Comparison of ENCODE assay signal across 15 cellular contexts in genomic region chr13:77374786-77375185, GRCh38. TPM values are rescaled to one million over a fixed set of nuclear protein-coding genes. Genes with fewer than 3 reads are reported as not detected.
DNase-seq lines count a peak whose midpoint lies in the region; ATAC-seq, FAIRE-seq and TF ChIP-seq lines count a peak whose summit lies in the region.
"Had no signal": no experiment of that assay in that cellular context is flagged by ENCODE, and none has a peak within 500 bp of the region (broad histone marks: within the 10 kb centered on the region; RNA-seq: fewer than 3 reads in every experiment).

No MANE protein-coding gene starts in this region.

- CTCF ChIA-PET in GM12878 (lab: Yijun Ruan, JAX), result interaction anchor here (0.7 kb wide), 1 partner anchor 9 kb away, joined by 4 read pairs; no protein-coding TSS in a partner anchor

- DNase-seq in G401 (ENCODE audit: low spot score) (peak; percentile 66), GM12878 (ENCODE audit: low read depth, low spot score) (no peak), left lung (no peak), NCI-H1930 (lab: John Stamatoyannopoulos, UW) (no peak), NCI-H82 (lab: John Stamatoyannopoulos, UW) (no peak)
- DNase-seq: activated CD4-positive, alpha-beta T cell treated with anti-CD3 and anti-CD28 coated beads, Interleukin-2, amount 50 U/mL, for 1 hour; activated gamma-delta T cell treated with Interleukin-2 at 50 U/mL for 16 hours; DND-41; KBM-7; mesendoderm; NCI-H2081 treated with DMSO at 0.1 percent for 48 hours had no signal

- ATAC-seq in GM18909 (IDR thresholded peaks at IDR 0.05; ENCODE audit: poor library complexity, unreplicated experiment) (peak; percentile 76), HG03196 (IDR thresholded peaks at IDR 0.05; ENCODE audit: unreplicated experiment) (peak; percentile 61), GM12878 (peak; percentile 83), left lung (no peak), GM19395 (IDR thresholded peaks at IDR 0.05; ENCODE audit: unreplicated experiment) (no peak)

- no peak overlapping the region for H3K9ac ChIP-seq in GM12878 (ENCODE audit: control insufficient read depth, insufficient read depth, low read length)

- no peaks in the 10 kb centered on the region for H3K36me3 ChIP-seq in GM12878 (ENCODE audit: control insufficient read depth in 2 of 2, insufficient read depth in 2 of 2, low read length in 1 of 2)
- H3K36me3 ChIP-seq in left lung, result no peaks in the 10 kb centered on the region
- H3K36me3 ChIP-seq: esophagus muscularis mucosa had no signal

- H3K4me3 ChIP-seq in GM12878 (no peak overlapping the region), left lung (no peak overlapping the region)
- H3K4me3 ChIP-seq: esophagus muscularis mucosa had no signal

- intact Hi-C loops in GM12878 (cut with micrococcal nuclease; ENCODE audit: unreplicated experiment), result no loop called here
- intact Hi-C loops in left lung (cut with DNase I), result no loop called here

- TF ChIP-seq RAD21 in GM12878 (IDR thresholded peaks at IDR 0.05; ENCODE audit: insufficient read depth, low read depth, low read length), result no peak

- no peak for TF ChIP-seq CTCF in GM12878 (IDR thresholded peaks at IDR 0.05 in 2 of 3, conservative IDR thresholded peaks at IDR 0.05 in 1 of 3; ENCODE audit: control insufficient read depth in 2 of 3, extremely low read depth in 1 of 3, insufficient read depth in 1 of 3, low read depth in 3 of 3, low read length in 3 of 3)
- no peak for TF ChIP-seq CTCF in left lung (IDR thresholded peaks at IDR 0.05)

- SMC1A ChIA-PET in GM12878 (lab: Charles Lee; ENCODE audit: uncharacterized antibody, unreplicated experiment), result interaction anchor here (0.9 to 1.5 kb wide), 3 partner anchors 26 to 50 kb away, joined by 3 to 4 read pairs (median 3); no protein-coding TSS in a partner anchor

- in situ Hi-C loops in G401 (cut with HindIII; ENCODE audit: low sequenced_read_pairs), result no loop called here
- in situ Hi-C loops in GM12878 (cut with MboI), result no loop called here

- no peak for TF ChIP-seq EP300 in GM12878 (IDR thresholded peaks at IDR 0.05; ENCODE audit: borderline replicate concordance in 1 of 2, control insufficient read depth in 1 of 2, low read depth in 2 of 2, low read length in 2 of 2)

- POLR2A ChIA-PET in GM12878 (lab: Charles Lee), result interaction anchor here (1.2 kb wide), 1 partner anchor 11 kb away, joined by 3 read pairs; no protein-coding TSS in a partner anchor

- WGBS in GM12878 (ENCODE audit: insufficient coverage, insufficient replicate concordance, low lambda C conversion rate, missing lambda C conversion rate), result 3% methylated on average over 2 of the region's 2 CpGs

- RAD21 ChIA-PET in GM12878 (lab: Charles Lee; ENCODE audit: unreplicated experiment), result no interaction called here

- no peaks in the 10 kb centered on the region for H3K79me2 ChIP-seq in GM12878 (ENCODE audit: control insufficient read depth, insufficient read depth, low read length)

- H3K4me1 ChIP-seq in GM12878 (ENCODE audit: control insufficient read depth, insufficient read depth, low read length) (no peaks in the 10 kb centered on the region), left lung (no peaks in the 10 kb centered on the region)
- H3K4me1 ChIP-seq: esophagus muscularis mucosa had no signal

- BruUV-seq in GM12878 (replicated peaks; lab: Mats Ljungman, UMichigan), result no TSS peak

- H3K27ac ChIP-seq in GM12878 (ENCODE audit: control insufficient read depth, insufficient read depth), result no peak overlapping the region
- H3K27ac ChIP-seq in left lung, result no peak overlapping the region
- H3K27ac ChIP-seq: esophagus muscularis mucosa had no signal

- H3K27me3 ChIP-seq in GM12878 (replicated peaks in 1 of 2; ENCODE audit: control insufficient read depth in 2 of 2, insufficient read depth in 2 of 2, low read length in 1 of 2) (no peaks in the 10 kb centered on the region), left lung (no peaks in the 10 kb centered on the region)
- H3K27me3 ChIP-seq: esophagus muscularis mucosa had no signal

- peak; percentile 68 for FAIRE-seq in GM12878 (lab: Jason Lieb, UNC)

- no peak overlapping the region for H3K4me2 ChIP-seq in GM12878 (ENCODE audit: control insufficient read depth, insufficient read depth)

- peak overlapping the region; percentile 29 for H2AFZ ChIP-seq in GM12878 (ENCODE audit: control insufficient read depth, low read depth, low read length)

- TF ChIP-seq POLR2A in GM12878 (IDR thresholded peaks at IDR 0.05; ENCODE audit: low read depth, low read length), result no peak

- H4K20me1 ChIP-seq in GM12878 (ENCODE audit: control insufficient read depth, insufficient read depth), result no peaks in the 10 kb centered on the region

- H3K9me3 ChIP-seq in GM12878 (replicated peaks; ENCODE audit: control insufficient read depth, insufficient read depth, low read length) (no peaks in the 10 kb centered on the region; the same call in 2 of the 3 replicates), left lung (no peaks in the 10 kb centered on the region)
- H3K9me3 ChIP-seq: esophagus muscularis mucosa had no signal

TF ChIP-seq in GM12878, 131 proteins besides CTCF, POLR2A, EP300 and RAD21 (continues in another document):
- TF ChIP-seq PRDM15 (CRISPR knock-in tag; IDR thresholded peaks at IDR 0.05) (no peak), EED (IDR thresholded peaks at IDR 0.05; ENCODE audit: low read depth) (no peak), NFYA (IDR thresholded peaks at IDR 0.05; ENCODE audit: borderline replicate concordance, low read depth, low read length) (no peak), SIN3A (IDR thresholded peaks at IDR 0.05; ENCODE audit: low read depth, low read length) (no peak)

RNA-seq across cellular contexts. Expression of gene MYCBP2, which starts 47.9 kb away (rescaled TPM):
- 7.9 and 9.2 TPM in 2 replicates for total RNA-seq in G401 (2014; rRNA removed; shearing (Covaris generic))
- total RNA-seq in GM12878 (2013; cell fraction: nucleolus; rRNA removed), result 652 and 698 TPM in 2 replicates
- 126 and 135 TPM in 2 replicates for total RNA-seq in GM12878 (2014; rRNA removed)
- total RNA-seq in GM12878 (2014; rRNA removed; fragmentation: Illumina TruSeq; extraction: Trizol), result 123 and 135 TPM in 2 replicates
- 151 and 152 TPM in 2 replicates for total RNA-seq in GM12878 (2021)
- polyA plus RNA-seq in GM12878 (2011; ENCODE audit: low read depth), result 54.4 TPM
- 119 and 157 TPM in 2 replicates for polyA plus RNA-seq in GM12878 (2011; rRNA removed)
- 92.2 and 110 TPM in 2 replicates for polyA plus RNA-seq in GM12878 (2011; cell fraction: cytosol; rRNA removed)
- polyA plus RNA-seq in GM12878 (2011; cell fraction: nucleus; rRNA removed), result 164 and 187 TPM in 2 replicates
- polyA plus RNA-seq in GM12878 (2012), result 75.0 and 78.0 TPM in 2 replicates
- polyA plus RNA-seq in GM12878 (2014; fragmentation: Illumina TruSeq; extraction: Trizol), result 126 and 149 TPM in 2 replicates
- 10 to 100 TPM; 51.9 to 56.6 TPM for polyA plus RNA-seq in GM12878 (2014; fragmentation: Nextera tagmentation; extraction: Ambion mirVana)
- polyA plus RNA-seq in GM12878 (2014; rRNA removed), result 77.0 and 82.4 TPM in 2 replicates
- polyA plus RNA-seq in GM12878 (2016; fragmentation: Nextera tagmentation; extraction: Ambion mirVana), result 10 to 100 TPM; 56.8 to 62.4 TPM
- 271 and 396 TPM in 2 replicates for polyA minus RNA-seq in GM12878 (2011; rRNA and poly(A)+ RNA removed)
- polyA minus RNA-seq in GM12878 (2011; cell fraction: cytosol; rRNA and poly(A)+ RNA removed), result 106 and 154 TPM in 2 replicates
- polyA minus RNA-seq in GM12878 (2011; cell fraction: nucleus; rRNA and poly(A)+ RNA removed), result 339 and 523 TPM in 2 replicates
- total RNA-seq in left lung, result 100 to 1,000 TPM in 1 of 2 donors, 10 to 100 TPM in 1; 72.9 to 105 TPM

Comparison
In these comparisons a context has a peak if more than half of its experiments do, and no peak if none do; other contexts are left out.
1. ATAC-seq: peak in GM18909 (single experiment), HG03196 (single experiment) and GM12878 (single experiment); none in left lung (single experiment) and GM19395 (single experiment).